27 cellular contexts compared by ENCODE assay signal in genomic region chr19:31503211-31503610, GRCh38.
"Had no signal": no experiment of that assay in that cellular context is flagged by ENCODE, and none has a peak within 500 bp of the region (broad histone marks: within the 10 kb centered on the region; RNA-seq: fewer than 3 reads in every experiment).

No MANE protein-coding gene starts in this region.

- H3K79me2 ChIP-seq: parathyroid adenoma had no signal

- H2AFZ ChIP-seq: parathyroid adenoma had no signal

- H3K36me3 Mint-ChIP-seq: immature natural killer cell; naive thymus-derived CD8-positive, alpha-beta T cell; stimulated activated naive B cell treated with anti-CD40 and anti-IgM and Interleukin-4, amounts not matched to agents 10 μg/mL and 1 μg/mL and 100 μg/mL, for 72 hours had no signal

- H3K27ac Mint-ChIP-seq: immature natural killer cell; naive thymus-derived CD8-positive, alpha-beta T cell; nephron; stimulated activated naive B cell treated with anti-CD40 and anti-IgM and Interleukin-4, amounts not matched to agents 10 μg/mL and 1 μg/mL and 100 μg/mL, for 72 hours had no signal

- DNase-seq: hippocampal formation; immature natural killer cell; left ventricle myocardium inferior; mesendoderm; midbrain; mucosa of descending colon; naive thymus-derived CD8-positive, alpha-beta T cell; nucleus accumbens; right cardiac atrium; stimulated activated CD4-positive, alpha-beta T cell treated with anti-CD3 and anti-CD28 coated beads, Interleukin-12 subunit alpha, Interleukin-12 subunit beta, amount 100 ng/mL, for 4 hours; stimulated activated CD4-positive, alpha-beta T cell treated with anti-CD3 and anti-CD28 coated beads, Interleukin-15, amount 100 ng/mL, for 24 hours; stimulated activated CD4-positive, alpha-beta T cell treated with anti-CD3 and anti-CD28 coated beads, Interleukin-2, amount 100 ng/mL, for 24 hours; stimulated activated CD4-positive, alpha-beta T cell treated with anti-CD3 and anti-CD28 coated beads, Interleukin-4, amount 100 ng/mL, for 1 hour; stimulated activated naive B cell treated with anti-CD40 and anti-IgM and Interleukin-4, amounts not matched to agents 10 μg/mL and 1 μg/mL and 100 μg/mL, for 72 hours; stimulated activated naive CD8-positive, alpha-beta T cell treated with anti-CD3 and anti-CD28 coated beads, Interleukin-15, Interleukin-2, amounts not matched to agents 100 U/mL and 50 U/mL, for 24 hours; stomach; testis; thyroid gland; trophoblast cell; uterus had no signal

- H3K36me3 ChIP-seq: left ventricle myocardium inferior, stomach, thyroid gland, uterus had no signal

- H3K4me3 ChIP-seq: left ventricle myocardium inferior, lung, mucosa of descending colon, skin epidermis, stomach, testis, thyroid gland, uterus had no signal

- H3K27me3 Mint-ChIP-seq: stimulated activated naive B cell treated with anti-CD40 and anti-IgM and Interleukin-4, amounts not matched to agents 10 μg/mL and 1 μg/mL and 100 μg/mL, for 72 hours had no signal

- FAIRE-seq: islet of Langerhans had no signal

- H3K27me3 ChIP-seq: testis, thyroid gland, uterus had no signal

- H3K9me3 Mint-ChIP-seq: immature natural killer cell, nephron, neural crest cell had no signal

- H3K27ac ChIP-seq: left ventricle myocardium inferior, parathyroid adenoma, skin epidermis, stomach, testis, thyroid gland, uterus had no signal

- H3K9me3 ChIP-seq: left ventricle myocardium inferior, mucosa of descending colon, stomach, testis, thyroid gland, uterus had no signal

- ATAC-seq: mucosa of descending colon; naive thymus-derived CD8-positive, alpha-beta T cell; right cardiac atrium; sciatic nerve; stimulated activated naive B cell treated with anti-CD40 and anti-IgM and Interleukin-4, amounts not matched to agents 10 μg/mL and 1 μg/mL and 100 μg/mL, for 72 hours; stimulated activated naive CD8-positive, alpha-beta T cell treated with anti-CD3 and anti-CD28 coated beads, Interleukin-15, Interleukin-2, amounts not matched to agents 100 U/mL and 50 U/mL, for 24 hours had no signal

- H3K4me3 Mint-ChIP-seq: immature natural killer cell; naive thymus-derived CD8-positive, alpha-beta T cell; nephron; neural crest cell; stimulated activated naive B cell treated with anti-CD40 and anti-IgM and Interleukin-4, amounts not matched to agents 10 μg/mL and 1 μg/mL and 100 μg/mL, for 72 hours had no signal

- H3K4me1 Mint-ChIP-seq: immature natural killer cell; naive thymus-derived CD8-positive, alpha-beta T cell; neural crest cell; stimulated activated naive B cell treated with anti-CD40 and anti-IgM and Interleukin-4, amounts not matched to agents 10 μg/mL and 1 μg/mL and 100 μg/mL, for 72 hours had no signal

- H3K4me1 ChIP-seq: left ventricle myocardium inferior, parathyroid adenoma, stomach, testis, thyroid gland, uterus had no signal

- H3K9ac ChIP-seq: parathyroid adenoma had no signal
